Comparison of ENCODE assay signal across 8 cellular contexts in the genomic region with DNA sequence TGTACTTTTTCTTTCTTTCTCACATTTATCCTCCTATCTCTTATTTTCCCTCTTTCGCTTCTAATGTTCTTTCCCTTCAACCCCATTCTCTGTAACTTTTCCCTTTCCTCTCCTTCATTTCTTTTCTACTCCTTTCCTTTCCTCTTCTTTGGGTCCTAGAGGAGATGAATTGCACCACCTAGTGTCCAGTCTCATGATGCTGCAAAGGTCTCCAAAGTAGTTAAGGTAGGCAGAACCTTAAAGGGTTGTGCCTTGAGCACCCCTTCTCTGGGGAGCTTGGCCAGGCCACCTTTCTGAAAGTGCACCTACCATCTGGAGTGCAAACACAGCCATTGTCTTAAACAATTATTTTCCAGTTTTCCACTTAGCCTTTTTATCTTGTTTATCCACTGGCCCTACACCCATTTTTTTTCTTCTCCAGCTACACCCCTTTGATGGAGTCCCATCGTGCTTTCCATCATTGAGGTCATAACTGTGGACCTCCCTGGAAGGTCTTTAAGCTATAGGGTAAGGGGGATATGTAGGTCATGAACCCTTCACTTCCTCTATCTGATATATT.
DNase-seq lines count a peak whose midpoint lies in the region; ATAC-seq and TF ChIP-seq lines count a peak whose summit lies in the region.

No MANE protein-coding gene starts in this region.

- peak; percentile 86 for TF ChIP-seq CTCF in choroid plexus epithelial cell (conservative IDR thresholded peaks at IDR 0.05; ENCODE audit: low read depth, low read length)

- H3K9ac ChIP-seq in GM23248 = no peak overlapping the region

- H3K27me3 ChIP-seq in GM23248 (replicated peaks; ENCODE audit: insufficient read depth) = no peaks in the 10 kb centered on the region

- no peak overlapping the region for H3K4me2 ChIP-seq in GM23248 (ENCODE audit: unreplicated experiment)

- no peak for ATAC-seq in HG03571 (IDR thresholded peaks at IDR 0.05; ENCODE audit: unreplicated experiment)

- DNase-seq in CMK (ENCODE audit: low read depth) (peak; percentile 5), GM23248 (peak; percentile 68), NCI-H774 (lab: John Stamatoyannopoulos, UW) (peak; percentile 32), choroid plexus epithelial cell (ENCODE audit: low read depth) (peak; percentile 82), lung microvascular endothelial cell (ENCODE audit: low read depth in 2 of 2) (peak; percentile 70 to 71), cortex of kidney (lab: John Stamatoyannopoulos, UW) (no peak), ureter (ENCODE audit: low spot score) (no peak)

- H3K4me3 ChIP-seq in GM23248 (no peak overlapping the region), choroid plexus epithelial cell (ENCODE audit: low read depth, low read length) (no peak overlapping the region)

- no peak overlapping the region for H3K27ac ChIP-seq in GM23248

- H3K79me2 ChIP-seq in GM23248 (ENCODE audit: insufficient read depth) = no peaks in the 10 kb centered on the region

- H3K36me3 ChIP-seq in GM23248 (ENCODE audit: low read depth) = no peaks in the 10 kb centered on the region

- H3F3A ChIP-seq in GM23248 (ENCODE audit: insufficient read depth) = peaks cover 9% of the 10 kb centered on the region

- H2AFZ ChIP-seq in GM23248 = peak overlapping the region; percentile 10; the same call in 1 of the 2 replicates

- no peaks in the 10 kb centered on the region for H3K9me3 ChIP-seq in GM23248 (ENCODE audit: low read depth)

- H4K20me1 ChIP-seq in GM23248 (ENCODE audit: insufficient read depth) = no peaks in the 10 kb centered on the region

- 53 to 73% methylated on average over 2 of the region's 2 CpGs for WGBS in GM23248 (ENCODE audit: low coverage in 1 of 2, low lambda C conversion rate in 2 of 2, missing lambda C conversion rate in 2 of 2), 2 experiments

- H3K4me1 ChIP-seq in GM23248 (ENCODE audit: insufficient read depth) = peaks cover 11% of the 10 kb centered on the region

- in situ Hi-C loops in GM23248 (cut with MboI) = loop anchor here (25.0 kb wide), 1 partner anchor 232 kb away; no protein-coding TSS in a partner anchor

- H3K9me2 ChIP-seq in GM23248 (ENCODE audit: insufficient read depth) = no peaks in the 10 kb centered on the region

Comparison
In these comparisons a context has a peak if more than half of its experiments do, and no peak if none do; other contexts are left out.
1. DNase-seq: peak in CMK (single experiment), GM23248 (single experiment), NCI-H774 (single experiment), choroid plexus epithelial cell (single experiment) and lung microvascular endothelial cell (2 of 2); none in cortex of kidney (single experiment) and ureter (single experiment).